In genomic region chr2:196336715-196337617, GRCh38 we compare ENCODE assay signal across 8 cellular contexts.
A peak's percentile ranks its signal among the peaks of the same experiment; 100 is the strongest.
DNase-seq lines count a peak whose midpoint lies in the region; ATAC-seq and TF ChIP-seq lines count a peak whose summit lies in the region.

No MANE protein-coding gene starts in this region.

- no peaks in the 10 kb centered on the region; the same call in 1 of the 2 replicates for H3K4me1 Mint-ChIP-seq in WTC11

- DNase-seq in activated T-cell treated with anti-CD3 and anti-CD28 coated beads for 1 hour (ENCODE audit: low read depth) (peak; percentile 3), activated T-cell treated with anti-CD3 and anti-CD28 coated beads for 4 hours (no peak), WTC11 (ENCODE audit: low spot score) (no peak), epithelial cell of proximal tubule (ENCODE audit: low read depth) (no peak), pons (ENCODE audit: low spot score) (peak; percentile 24)
- peak; percentile 26 for DNase-seq in Jurkat, Clone E6-1 (ENCODE audit: low read depth, low spot score)

- H3K27me3 Mint-ChIP-seq in WTC11 (ENCODE audit: low read depth), result no peaks in the 10 kb centered on the region

- no peak overlapping the region for H3K4me3 ChIP-seq in Jurkat, Clone E6-1 (ENCODE audit: low read length)
- no peak overlapping the region for H3K4me3 ChIP-seq in epithelial cell of proximal tubule (ENCODE audit: low read depth, low read length)

- no peaks in the 10 kb centered on the region for H3K9me3 Mint-ChIP-seq in WTC11

- CTCF ChIA-PET in WTC11 (lab: Charles Lee), result interaction anchor here (0.6 to 3.5 kb wide), 28 partner anchors 9 to 680 kb away, joined by 3 to 47 read pairs (median 4); partner anchors contain the start of genes DNAH7 and SLC39A10

- POLR2A ChIA-PET in WTC11 (lab: Charles Lee), result interaction anchor here (0.6 kb wide), 1 partner anchor 297 kb away, joined by 3 read pairs; no protein-coding TSS in a partner anchor

- H3K4me3 Mint-ChIP-seq in WTC11, result no peak overlapping the region

- no peak overlapping the region for H3K27ac Mint-ChIP-seq in WTC11

- TF ChIP-seq CTCF in WTC11 (IDR thresholded peaks at IDR 0.05) (peak; percentile 34; the same call in 1 of the 2 replicates), epithelial cell of proximal tubule (conservative IDR thresholded peaks at IDR 0.05; ENCODE audit: low read depth, low read length) (peak; percentile 60)

- H3K36me3 Mint-ChIP-seq in WTC11, result no peaks in the 10 kb centered on the region

- ATAC-seq in WTC11 (no peak), HG03159 (IDR thresholded peaks at IDR 0.05; ENCODE audit: unreplicated experiment) (no peak), HG03139 (IDR thresholded peaks at IDR 0.05; ENCODE audit: unreplicated experiment) (no peak)

TF ChIP-seq in WTC11, 78 proteins besides CTCF, POLR2A, EP300 and RAD21:
- TF ChIP-seq NFE2L1 (CRISPR knock-in tag; IDR thresholded peaks at IDR 0.05) (no peak), NR1H2 (CRISPR knock-in tag; IDR thresholded peaks at IDR 0.05) (no peak), ARID4B (CRISPR knock-in tag; IDR thresholded peaks at IDR 0.05; ENCODE audit: borderline replicate concordance) (no peak), ZNF281 (CRISPR knock-in tag; IDR thresholded peaks at IDR 0.05) (no peak), HMGA2 (CRISPR knock-in tag; IDR thresholded peaks at IDR 0.05) (0 out of 2 replicates have a peak, but pooled peaks have one; percentile 40)

Comparison
In these comparisons a context has a peak if more than half of its experiments do, and no peak if none do; other contexts are left out.
1. DNase-seq: peak in activated T-cell treated with anti-CD3 and anti-CD28 coated beads for 1 hour (single experiment), Jurkat, Clone E6-1 (single experiment) and pons (single experiment); none in activated T-cell treated with anti-CD3 and anti-CD28 coated beads for 4 hours (single experiment), WTC11 (single experiment) and epithelial cell of proximal tubule (single experiment).